In genomic region chrX:16012250-16012649, GRCh38 we compare ENCODE assay signal across 19 cellular contexts.
DNase-seq lines count a peak whose midpoint lies in the region; ATAC-seq, FAIRE-seq and TF ChIP-seq lines count a peak whose summit lies in the region.
"Had no signal": no experiment of that assay in that cellular context is flagged by ENCODE, and none has a peak within 500 bp of the region (broad histone marks: within the 10 kb centered on the region; RNA-seq: fewer than 3 reads in every experiment).

No MANE protein-coding gene starts in this region.

- no peaks in the 10 kb centered on the region for H3F3A ChIP-seq in smooth muscle cell (ENCODE audit: low read depth)

- 74% methylated on average over 1 of the region's 1 CpG for WGBS in smooth muscle cell (ENCODE audit: low lambda C conversion rate)

- peak overlapping the region; percentile 65 for H2AFZ ChIP-seq in smooth muscle cell (ENCODE audit: low read depth)

- no peaks in the 10 kb centered on the region for H3K4me1 Mint-ChIP-seq in naive thymus-derived CD8-positive, alpha-beta T cell
- H3K4me1 Mint-ChIP-seq: CD4-positive, alpha-beta memory T cell had no signal

- H3K9me3 ChIP-seq in smooth muscle cell (replicated peaks; ENCODE audit: low read depth): no peaks in the 10 kb centered on the region
- H3K9me3 ChIP-seq: HAP-1 had no signal

- H3K27me3 Mint-ChIP-seq in naive thymus-derived CD8-positive, alpha-beta T cell: peaks cover 0 to 2% (median 0%) of the 10 kb centered on the region in 5 donors
- H3K27me3 Mint-ChIP-seq: CD4-positive, alpha-beta memory T cell had no signal

- POLR2A ChIA-PET in naive thymus-derived CD8-positive, alpha-beta T cell (lab: Charles Lee): no interaction called here

- H3K4me1 ChIP-seq in smooth muscle cell (ENCODE audit: low read depth): peaks cover 4% of the 10 kb centered on the region

- no peak overlapping the region for H3K27ac ChIP-seq in smooth muscle cell (ENCODE audit: low read depth)

- H3K79me2 ChIP-seq in smooth muscle cell (ENCODE audit: low read depth): no peaks in the 10 kb centered on the region

- no peak overlapping the region for H3K4me2 ChIP-seq in smooth muscle cell

- no peak overlapping the region for H3K4me3 Mint-ChIP-seq in naive thymus-derived CD8-positive, alpha-beta T cell
- H3K4me3 Mint-ChIP-seq: CD4-positive, alpha-beta memory T cell had no signal

- H3K9me3 Mint-ChIP-seq in naive thymus-derived CD8-positive, alpha-beta T cell: no peaks in the 10 kb centered on the region
- H3K9me3 Mint-ChIP-seq: CD4-positive, alpha-beta memory T cell had no signal

- H3K36me3 Mint-ChIP-seq in naive thymus-derived CD8-positive, alpha-beta T cell: no peaks in the 10 kb centered on the region
- H3K36me3 Mint-ChIP-seq: CD4-positive, alpha-beta memory T cell had no signal

- no peak overlapping the region for H3K27ac Mint-ChIP-seq in naive thymus-derived CD8-positive, alpha-beta T cell
- H3K27ac Mint-ChIP-seq: CD4-positive, alpha-beta memory T cell had no signal

- intact Hi-C loops in left colon (cut with DNase I, micrococcal nuclease): no loop called here

- H4K20me1 ChIP-seq in smooth muscle cell (ENCODE audit: low read depth): no peaks in the 10 kb centered on the region

- DNase-seq in GM19239 (ENCODE audit: insufficient read length, low spot score): no peak
- peak; percentile 65 for DNase-seq in SW480 (ENCODE audit: low spot score)
- DNase-seq in left colon: no peak
- DNase-seq in smooth muscle cell (lab: John Stamatoyannopoulos, UW; ENCODE audit: unreplicated experiment): no peak
- DNase-seq in naive thymus-derived CD8-positive, alpha-beta T cell: no peak
- no peak for DNase-seq in left lobe of liver (ENCODE audit: low spot score)
- DNase-seq: 8988T; C1 segment of cervical spinal cord; Calu3; CD4-positive, alpha-beta memory T cell; COR-L47; DMS153; DND-41; GOT3 had no signal

- FAIRE-seq in GM19239 (lab: Jason Lieb, UNC): peak; percentile 61
- FAIRE-seq: G401.6, GM12892, H54 had no signal

- no peak overlapping the region for H3K4me3 ChIP-seq in smooth muscle cell
- H3K4me3 ChIP-seq: HAP-1 had no signal

- no peak overlapping the region for H3K9ac ChIP-seq in smooth muscle cell (ENCODE audit: low read depth)

- ATAC-seq in left colon (peak; percentile 92), left lobe of liver (no peak), GM18873 (IDR thresholded peaks at IDR 0.05; ENCODE audit: low FRiP score, unreplicated experiment) (no peak)
- ATAC-seq in naive thymus-derived CD8-positive, alpha-beta T cell: no peak

- no peaks in the 10 kb centered on the region for H3K36me3 ChIP-seq in smooth muscle cell (ENCODE audit: low read depth)
- H3K36me3 ChIP-seq: HAP-1 had no signal

- H3K27me3 ChIP-seq in smooth muscle cell (ENCODE audit: low read depth): no peaks in the 10 kb centered on the region

- TF ChIP-seq CTCF in smooth muscle cell (IDR thresholded peaks at IDR 0.05; ENCODE audit: borderline replicate concordance, insufficient read depth, poor library complexity, severe bottlenecking): no peak
